Comparison of ENCODE assay signal across 1 cellular context in genomic region chr1:41883507-41883906, GRCh38.
TF ChIP-seq lines count a peak whose summit lies in the region.

No MANE protein-coding gene starts in this region.

TF ChIP-seq in H1, 55 proteins besides CTCF, POLR2A, EP300 and RAD21:
- TF ChIP-seq ATF2 (IDR thresholded peaks at IDR 0.05; ENCODE audit: low read length) (no peak), SP2 (IDR thresholded peaks at IDR 0.05; ENCODE audit: low read length) (no peak), MAFK (IDR thresholded peaks at IDR 0.05; ENCODE audit: low read depth, low read length) (no peak), SAP30 (IDR thresholded peaks at IDR 0.05; ENCODE audit: insufficient read depth, insufficient replicate concordance, low read length) (no peak), NANOG (IDR thresholded peaks at IDR 0.05; ENCODE audit: insufficient read depth, low read depth, low read length, poor library complexity, severe bottlenecking) (no peak), TAF7 (optimal IDR thresholded peaks at IDR 0.05; ENCODE audit: borderline replicate concordance, low read depth, low read length) (no peak), TEAD4 (IDR thresholded peaks at IDR 0.05; ENCODE audit: low read depth, low read length) (no peak), CBX8 (IDR thresholded peaks at IDR 0.05; ENCODE audit: borderline replicate concordance, low read depth, low read length) (no peak), POU5F1 (IDR thresholded peaks at IDR 0.05; ENCODE audit: low read depth, low read length) (no peak), CHD7 (IDR thresholded peaks at IDR 0.05; ENCODE audit: insufficient replicate concordance, low read length) (no peak), SP4 (IDR thresholded peaks at IDR 0.05; ENCODE audit: low read length) (no peak), JUN (IDR thresholded peaks at IDR 0.05; ENCODE audit: low read depth, low read length) (no peak), KDM4A (IDR thresholded peaks at IDR 0.05; ENCODE audit: low read depth, low read length, severe bottlenecking) (no peak), YY1 (IDR thresholded peaks at IDR 0.05; ENCODE audit: low read depth, low read length) (no peak), TBP (IDR thresholded peaks at IDR 0.05; ENCODE audit: low read depth, low read length) (no peak), SIRT6 (IDR thresholded peaks at IDR 0.05; ENCODE audit: low read length) (no peak), KDM5A (IDR thresholded peaks at IDR 0.05; ENCODE audit: low read length) (no peak), POLR2AphosphoS5 (IDR thresholded peaks at IDR 0.05; ENCODE audit: low read depth, low read length) (no peak), CTBP2 (IDR thresholded peaks at IDR 0.05; ENCODE audit: borderline replicate concordance, insufficient read depth, insufficient read length, low read length) (no peak), EZH2 (IDR thresholded peaks at IDR 0.05; ENCODE audit: low read depth, low read length, severe bottlenecking) (no peak)
TF ChIP-seq in H1: peak in this region for 0.
